ENCODE assay signal across 11 cellular contexts in genomic region chr6:165774903-165775608, GRCh38.
A peak's percentile ranks its signal among the peaks of the same experiment; 100 is the strongest.
DNase-seq lines count a peak whose midpoint lies in the region; ATAC-seq and TF ChIP-seq lines count a peak whose summit lies in the region.
"Had no signal": no experiment of that assay in that cellular context is flagged by ENCODE, and none has a peak within 500 bp of the region (broad histone marks: within the 10 kb centered on the region; RNA-seq: fewer than 3 reads in every experiment).

No MANE protein-coding gene starts in this region.

- H3K36me3 ChIP-seq in left lung (no peaks in the 10 kb centered on the region), OCI-LY7 (ENCODE audit: insufficient read depth, low read length) (no peaks in the 10 kb centered on the region)

- H3K79me2 ChIP-seq in OCI-LY7 (ENCODE audit: insufficient read depth, low read depth, low read length), result no peaks in the 10 kb centered on the region

- POLR2A ChIA-PET in OCI-LY7 (lab: Charles Lee), result interaction anchor here (0.6 to 1.7 kb wide), 6 partner anchors 11 to 706 kb away, joined by 3 to 4 read pairs (median 3); no protein-coding TSS in a partner anchor

- peak; percentile 25 for DNase-seq in CMK (ENCODE audit: low read depth)
- DNase-seq in NCI-H128 (lab: John Stamatoyannopoulos, UW; ENCODE audit: unreplicated experiment), result peak; percentile 45
- peak; percentile 37 for DNase-seq in astrocyte of the spinal cord (ENCODE audit: low read depth, low spot score)
- DNase-seq in left lung, result peak in 1 of 2 donors; percentile 36
- no peak for DNase-seq in stimulated activated naive CD4-positive, alpha-beta T cell (lab: John Stamatoyannopoulos, UW)
- no peak for DNase-seq in OCI-LY7 (ENCODE audit: low spot score)
- no peak for DNase-seq in activated CD4-positive, CD25-positive, alpha-beta regulatory T cell (lab: John Stamatoyannopoulos, UW)
- DNase-seq: NCI-H2171 treated with DMSO at 0.1 percent for 48 hours had no signal

- in situ Hi-C loops in astrocyte of the spinal cord (cut with HindIII; ENCODE audit: low sequenced_read_pairs), result no loop called here

- H3K4me3 ChIP-seq in astrocyte of the spinal cord (ENCODE audit: low read depth, low read length) (no peak overlapping the region), left lung (no peak overlapping the region), OCI-LY7 (ENCODE audit: low read depth, low read length, poor library complexity, severe bottlenecking) (no peak overlapping the region)

- intact Hi-C loops in left lung (cut with DNase I), result no loop called here
- intact Hi-C loops in OCI-LY7 (cut with micrococcal nuclease; ENCODE audit: unreplicated experiment), result no loop called here

- ATAC-seq in left lung (peak; percentile 94), HG03432 (IDR thresholded peaks at IDR 0.05; ENCODE audit: unreplicated experiment) (no peak)
- ATAC-seq: activated naive CD4-positive, alpha-beta T cell treated with anti-CD3 and anti-CD28 coated beads, Interleukin-2, amount 50 U/mL, for 72 hours had no signal

- BruUV-seq in OCI-LY7 (replicated peaks; lab: Mats Ljungman, UMichigan), result no TSS peak

- H4K20me1 ChIP-seq in OCI-LY7 (ENCODE audit: insufficient read depth, low read length), result no peaks in the 10 kb centered on the region

- no peak overlapping the region for H2AFZ ChIP-seq in OCI-LY7 (ENCODE audit: low read length)

- H3K4me2 ChIP-seq in OCI-LY7 (ENCODE audit: low read length), result no peak overlapping the region

- H3K9me3 ChIP-seq in left lung (no peaks in the 10 kb centered on the region), OCI-LY7 (ENCODE audit: low read length) (no peaks in the 10 kb centered on the region)

- H3K27ac ChIP-seq in left lung (peak overlapping the region; percentile 27 to 80), OCI-LY7 (ENCODE audit: low read depth, low read length, poor library complexity, severe bottlenecking) (no peak overlapping the region)
- H3K27ac ChIP-seq: C4-2B had no signal

- peaks cover 0 to 6% of the 10 kb centered on the region in 2 donors for H3K4me1 ChIP-seq in left lung
- no peaks in the 10 kb centered on the region for H3K4me1 ChIP-seq in OCI-LY7 (ENCODE audit: insufficient read depth, low read length, poor library complexity, severe bottlenecking)

- CTCF ChIA-PET in OCI-LY7 (lab: Charles Lee; ENCODE audit: unreplicated experiment), result no interaction called here

- TF ChIP-seq CTCF in astrocyte of the spinal cord (IDR thresholded peaks at IDR 0.05; ENCODE audit: low read depth, low read length) (no peak), left lung (IDR thresholded peaks at IDR 0.05) (no peak), OCI-LY7 (conservative IDR thresholded peaks at IDR 0.05; ENCODE audit: low read length) (no peak)

- H3K27me3 ChIP-seq in left lung, result no peaks in the 10 kb centered on the region

- no peaks in the 10 kb centered on the region for H3K9me2 ChIP-seq in OCI-LY7 (ENCODE audit: insufficient read depth, low read length)

Comparison
In these comparisons a context has a peak if more than half of its experiments do, and no peak if none do; other contexts are left out.
1. DNase-seq: peak in CMK (single experiment), NCI-H128 (single experiment) and astrocyte of the spinal cord (single experiment); none in stimulated activated naive CD4-positive, alpha-beta T cell (0 of 6), OCI-LY7 (single experiment) and activated CD4-positive, CD25-positive, alpha-beta regulatory T cell (0 of 4).